8 cellular contexts compared by ENCODE assay signal in the genomic region with DNA sequence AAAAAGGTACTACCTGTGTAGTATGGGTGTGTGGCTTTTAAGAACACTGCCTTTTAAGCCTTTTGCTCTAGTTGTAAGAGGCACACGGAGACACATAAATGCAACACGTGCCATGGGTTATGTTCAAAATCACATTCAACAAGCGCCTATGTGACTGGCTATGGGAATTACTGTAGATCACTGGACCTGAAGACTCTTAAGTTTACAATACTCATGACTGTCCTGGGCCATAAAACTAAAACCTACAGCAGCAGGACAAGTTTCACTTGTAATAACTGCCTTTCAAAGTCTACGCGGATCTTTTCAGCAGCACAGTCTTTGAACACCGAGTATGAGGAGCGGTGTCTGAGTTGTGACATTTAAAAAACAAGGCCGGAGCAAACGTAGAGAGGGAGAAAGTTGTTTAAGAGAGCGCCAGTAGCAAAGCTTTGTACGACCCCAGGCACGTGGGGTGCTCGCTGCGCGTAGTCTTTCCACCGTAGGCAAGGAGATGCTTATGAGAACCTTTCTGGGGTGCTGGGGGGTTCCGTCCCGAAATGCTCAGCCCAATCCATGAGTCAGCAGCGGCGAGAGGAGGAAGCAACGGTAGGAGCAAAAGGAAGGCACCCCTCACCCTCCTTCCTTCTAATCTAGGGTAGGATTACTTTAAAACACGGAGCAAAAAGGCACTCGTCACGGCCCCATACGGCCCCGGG. TPM values are rescaled to one million over a fixed set of nuclear protein-coding genes. Genes with fewer than 3 reads are reported as not detected.
A peak's percentile ranks its signal among the peaks of the same experiment; 100 is the strongest.
DNase-seq lines count a peak whose midpoint lies in the region; ATAC-seq and TF ChIP-seq lines count a peak whose summit lies in the region.

No MANE protein-coding gene starts in this region.

- H3K27me3 ChIP-seq in DND-41 (ENCODE audit: insufficient read depth, low read length, poor library complexity) (no peaks in the 10 kb centered on the region), KMS-11 (ENCODE audit: insufficient read depth, low read depth) (no peaks in the 10 kb centered on the region), tibial artery (no peaks in the 10 kb centered on the region)

- H3K79me2 ChIP-seq in DND-41 (ENCODE audit: insufficient read depth, low read length) (peaks cover 89% of the 10 kb centered on the region), KMS-11 (ENCODE audit: insufficient read depth, low read depth) (peaks cover 79% of the 10 kb centered on the region)

- H3K27ac ChIP-seq in DND-41 (ENCODE audit: low read length) (peak overlapping the region; percentile 83), KMS-11 (peak overlapping the region; percentile 80), tibial artery (peak overlapping the region; percentile 88 to 89)

- H3K27ac Mint-ChIP-seq in nephron = peak overlapping the region; percentile 90 to 97 (median 95)

- H2AFZ ChIP-seq in DND-41 (ENCODE audit: low read depth, low read length) = peak overlapping the region; percentile 94
- H2AFZ ChIP-seq in KMS-11 (ENCODE audit: low read depth) = peak overlapping the region; percentile 56

- H3K9me3 ChIP-seq in DND-41 (ENCODE audit: insufficient read depth, low read length, severe bottlenecking) (no peaks in the 10 kb centered on the region), tibial artery (no peaks in the 10 kb centered on the region)

- H3K4me2 ChIP-seq in DND-41 (ENCODE audit: insufficient read depth, low read length) = peak overlapping the region; percentile 89
- peak overlapping the region; percentile 79 for H3K4me2 ChIP-seq in KMS-11

- H3K4me1 ChIP-seq in DND-41 (ENCODE audit: insufficient read depth, low read length) (peaks cover 56% of the 10 kb centered on the region), KMS-11 (ENCODE audit: low read depth, poor library complexity, severe bottlenecking) (peaks cover 58% of the 10 kb centered on the region), tibial artery (peaks cover 0 to 36% (median 30%) of the 10 kb centered on the region in 4 donors)

- H3K9ac ChIP-seq in DND-41 (ENCODE audit: low read depth, low read length) (peak overlapping the region; percentile 73), KMS-11 (peak overlapping the region; percentile 92)

- peak overlapping the region; percentile 99 for H3K4me3 Mint-ChIP-seq in nephron

- TF ChIP-seq CTCF in DND-41 (IDR thresholded peaks at IDR 0.05; ENCODE audit: borderline replicate concordance, extremely low read depth, low read length, poor library complexity, severe bottlenecking) = no peak
- no peak for TF ChIP-seq CTCF in KMS-11 (conservative IDR thresholded peaks at IDR 0.05; ENCODE audit: low read depth, low read length)
- no peak for TF ChIP-seq CTCF in epithelial cell of proximal tubule (conservative IDR thresholded peaks at IDR 0.05; ENCODE audit: low read depth, low read length)
- no peak for TF ChIP-seq CTCF in nephron (IDR thresholded peaks at IDR 0.05; ENCODE audit: unreplicated experiment in 3 of 3)
- no peak for TF ChIP-seq CTCF in tibial artery (IDR thresholded peaks at IDR 0.05)

- H3K36me3 Mint-ChIP-seq in nephron (ENCODE audit: low read depth) = peaks cover 29% of the 10 kb centered on the region

- intact Hi-C loops in tibial artery (cut with DNase I; ENCODE audit: low total_unique reads) = loop anchor here (5.0 kb wide), 1 partner anchor 267 kb away; a partner anchor contains a TSS

- DNase-seq in DND-41 (peak; percentile 43), epithelial cell of proximal tubule (ENCODE audit: low read depth) (no peak), tibial artery (no peak), mucosa of gallbladder (ENCODE audit: low spot score) (no peak)
- peak; percentile 13 to 23 for DNase-seq in activated CD4-positive, alpha-beta T cell treated with anti-CD3 and anti-CD28 coated beads, Interleukin-2, amount 50 U/mL, for 24 hours (ENCODE audit: low read depth in 1 of 2, low spot score in 1 of 2)

- H3K36me3 ChIP-seq in DND-41 (ENCODE audit: insufficient read depth, low read length) (peaks cover 34% of the 10 kb centered on the region), KMS-11 (ENCODE audit: insufficient read depth) (peaks cover 15% of the 10 kb centered on the region; the same call in 1 of the 2 replicates), tibial artery (peaks cover 9 to 28% (median 21%) of the 10 kb centered on the region in 3 donors)

- H4K20me1 ChIP-seq in DND-41 (ENCODE audit: insufficient read depth, low read length) (peaks cover 13% of the 10 kb centered on the region; the same call in 1 of the 2 replicates), KMS-11 (ENCODE audit: insufficient read depth) (no peaks in the 10 kb centered on the region)

- no peaks in the 10 kb centered on the region for H3K9me3 Mint-ChIP-seq in nephron

- H3K4me3 ChIP-seq in DND-41 (ENCODE audit: low read depth in 1 of 2, low read length in 2 of 2) (peak overlapping the region; percentile 45 to 86), KMS-11 (IDR thresholded peaks at IDR 0.05; ENCODE audit: insufficient read depth, low read depth, low read length) (peak overlapping the region; percentile 75), epithelial cell of proximal tubule (ENCODE audit: low read depth, low read length) (peak overlapping the region; percentile 72), tibial artery (peak overlapping the region; percentile 91 to 98)

- H3K27me3 Mint-ChIP-seq in nephron (ENCODE audit: low read depth) = no peaks in the 10 kb centered on the region

- H3K4me1 Mint-ChIP-seq in nephron = peaks cover 37% of the 10 kb centered on the region

- ATAC-seq in DND-41 (ENCODE audit: insufficient read depth, low read depth) = peak; percentile 33
- ATAC-seq in GM21367 (IDR thresholded peaks at IDR 0.05; ENCODE audit: unreplicated experiment) = peak; percentile 2

RNA-seq across cellular contexts. Expression of a gene that starts 0.7 kb away (rescaled TPM):
- total RNA-seq in epithelial cell of proximal tubule = 18.7 and 20.9 TPM in 2 replicates
- 12.0 TPM for total RNA-seq in mucosa of gallbladder

RNA-seq across cellular contexts. Expression of a gene that starts 3.5 kb away (rescaled TPM):
- 124 and 195 TPM in 2 replicates for total RNA-seq in epithelial cell of proximal tubule
- total RNA-seq in mucosa of gallbladder = 92.8 TPM

RNA-seq across cellular contexts. Expression of a gene that starts 46.7 kb away (rescaled TPM):
- total RNA-seq in epithelial cell of proximal tubule = 55.2 and 59.9 TPM in 2 replicates
- total RNA-seq in mucosa of gallbladder = 50.8 TPM

Comparison
In these comparisons a context has a peak if more than half of its experiments do, and no peak if none do; other contexts are left out.
1. DNase-seq: peak in DND-41 (single experiment) and activated CD4-positive, alpha-beta T cell treated with anti-CD3 and anti-CD28 coated beads, Interleukin-2, amount 50 U/mL, for 24 hours (2 of 2); none in epithelial cell of proximal tubule (single experiment), tibial artery (0 of 2) and mucosa of gallbladder (single experiment).
2. Peak in every context shown above with its lines, with median percentiles within 50 percentile points of each other: H3K27ac ChIP-seq and H3K4me3 ChIP-seq.